ENCODE assay signal across 16 cellular contexts in the genomic region with DNA sequence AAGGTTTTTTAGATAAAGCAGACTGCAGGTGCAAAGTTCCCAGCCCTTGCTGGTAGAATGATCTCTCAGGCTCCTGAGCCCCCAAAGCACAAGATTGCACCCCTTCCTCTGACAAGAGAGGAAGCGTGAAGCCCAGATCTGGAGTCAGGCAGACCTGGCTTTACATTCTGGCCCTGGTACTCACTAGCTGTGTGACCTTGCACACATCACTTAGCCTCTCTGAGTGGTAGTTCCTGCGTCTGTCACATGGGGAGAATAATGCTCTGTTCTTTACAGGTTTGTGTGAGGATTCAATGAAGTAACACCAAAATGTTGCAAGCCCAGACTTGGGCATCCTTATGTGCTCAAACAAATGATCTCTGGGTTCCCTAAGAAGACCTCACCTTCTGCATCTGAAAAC.
A peak's percentile ranks its signal among the peaks of the same experiment; 100 is the strongest.
DNase-seq lines count a peak whose midpoint lies in the region; ATAC-seq and TF ChIP-seq lines count a peak whose summit lies in the region.
"Had no signal": no experiment of that assay in that cellular context is flagged by ENCODE, and none has a peak within 500 bp of the region (broad histone marks: within the 10 kb centered on the region; RNA-seq: fewer than 3 reads in every experiment).

No MANE protein-coding gene starts in this region.

- H3K27ac ChIP-seq in heart right ventricle (peak overlapping the region in 7 of 10 donors; percentile 87 to 97 (median 96)), coronary artery (peak overlapping the region; percentile 91 to 98), upper lobe of left lung (peak overlapping the region; percentile 92 to 96 (median 95))
- H3K27ac ChIP-seq: KMS-11 had no signal

- H3K4me1 Mint-ChIP-seq in nephron: peaks cover 41% of the 10 kb centered on the region

- H3K36me3 ChIP-seq in heart right ventricle (peaks cover 0 to 9% (median 0%) of the 10 kb centered on the region in 9 donors), upper lobe of left lung (no peaks in the 10 kb centered on the region)
- H3K36me3 ChIP-seq: spleen had no signal

- peak overlapping the region; percentile 60 to 87 (median 82) for H3K27ac Mint-ChIP-seq in nephron
- H3K27ac Mint-ChIP-seq: activated CD8-positive, alpha-beta T cell treated with anti-CD3 and anti-CD28 coated beads for 36 hours had no signal

- no peaks in the 10 kb centered on the region for H3K36me3 Mint-ChIP-seq in nephron (ENCODE audit: low read depth)

- intact Hi-C loops in heart right ventricle (cut with DNase I): loop anchor here in 2 of 10 donors (1.0 to 5.0 kb wide), 3 partner anchors 40 to 141 kb away; a partner anchor contains a TSS
- intact Hi-C loops in left cardiac atrium (cut with DNase I): loop anchor here in 1 of 2 donors (10.0 kb wide), 1 partner anchor 139 kb away; a partner anchor contains a TSS
- intact Hi-C loops in lower leg skin (cut with DNase I; ENCODE audit: low total_unique reads): no loop called here

- peak overlapping the region; percentile 53 to 81 (median 79) for H3K4me3 Mint-ChIP-seq in nephron
- H3K4me3 Mint-ChIP-seq: activated CD8-positive, alpha-beta T cell treated with anti-CD3 and anti-CD28 coated beads for 36 hours had no signal

- WGBS in heart right ventricle, 2 donors: 0 to 94% methylated on average over 2 of the region's 2 CpGs
- WGBS in upper lobe of left lung, 2 donors: 71 to 85% methylated on average over 1 to 2 of the region's 2 CpGs
- 82 to 86% methylated on average over 2 of the region's 2 CpGs for WGBS in lower leg skin, 2 donors

- TF ChIP-seq CTCF in heart right ventricle (IDR thresholded peaks at IDR 0.05) (no peak), coronary artery (IDR thresholded peaks at IDR 0.05) (no peak), nephron (IDR thresholded peaks at IDR 0.05; ENCODE audit: unreplicated experiment in 3 of 3) (no peak), upper lobe of left lung (IDR thresholded peaks at IDR 0.05) (no peak), lower leg skin (IDR thresholded peaks at IDR 0.05) (no peak)

- ATAC-seq in heart right ventricle: no peak
- no peak for ATAC-seq in left cardiac atrium
- no peak for ATAC-seq in upper lobe of left lung (ENCODE audit: low FRiP score in 2 of 2)
- ATAC-seq: activated CD8-positive, alpha-beta T cell treated with anti-CD3 and anti-CD28 coated beads for 36 hours had no signal

- H3K4me1 ChIP-seq in heart right ventricle: peaks cover 13 to 57% (median 42%) of the 10 kb centered on the region in 9 donors
- H3K4me1 ChIP-seq in upper lobe of left lung: peaks cover 30 to 47% (median 36%) of the 10 kb centered on the region in 4 donors

- H3K9me3 Mint-ChIP-seq in nephron: no peaks in the 10 kb centered on the region
- H3K9me3 Mint-ChIP-seq: activated CD8-positive, alpha-beta T cell treated with anti-CD3 and anti-CD28 coated beads for 36 hours; naive thymus-derived CD8-positive, alpha-beta T cell had no signal

- no peak for TF ChIP-seq EP300 in upper lobe of left lung (IDR thresholded peaks at IDR 0.05)

- H3K9me3 ChIP-seq in heart right ventricle: no peaks in the 10 kb centered on the region
- no peaks in the 10 kb centered on the region for H3K9me3 ChIP-seq in upper lobe of left lung
- H3K9me3 ChIP-seq: spleen had no signal

- TF ChIP-seq POLR2A in upper lobe of left lung (IDR thresholded peaks at IDR 0.05) (no peak), lower leg skin (IDR thresholded peaks at IDR 0.05) (no peak)

- H3K4me3 ChIP-seq in heart right ventricle: peak overlapping the region in 4 of 10 donors; percentile 34 to 62 (median 54)
- peak overlapping the region; percentile 71 for H3K4me3 ChIP-seq in coronary artery
- peak overlapping the region in 1 of 4 donors; percentile 45 for H3K4me3 ChIP-seq in upper lobe of left lung
- H3K4me3 ChIP-seq in lower leg skin (ENCODE audit: low read depth, poor library complexity, severe bottlenecking): no peak overlapping the region

- H3K27me3 Mint-ChIP-seq in nephron (ENCODE audit: low read depth): peaks cover 26% of the 10 kb centered on the region

- no peaks in the 10 kb centered on the region for H3K27me3 ChIP-seq in heart right ventricle
- H3K27me3 ChIP-seq in upper lobe of left lung: no peaks in the 10 kb centered on the region

- no peak for DNase-seq in heart right ventricle
- no peak for DNase-seq in left cardiac atrium
- no peak for DNase-seq in coronary artery (ENCODE audit: low spot score)
- no peak for DNase-seq in upper lobe of left lung
- DNase-seq in NCI-H748 (lab: John Stamatoyannopoulos, UW; ENCODE audit: unreplicated experiment): no peak
- no peak for DNase-seq in stimulated activated CD4-positive, alpha-beta T cell treated with anti-CD3 and anti-CD28 coated beads, Interleukin-12 subunit alpha, Interleukin-12 subunit beta, amount 100 ng/mL, for 4 hours
- no peak for DNase-seq in lower leg skin (ENCODE audit: low spot score in 2 of 2)
- DNase-seq: activated CD8-positive, alpha-beta T cell treated with anti-CD3 and anti-CD28 coated beads for 36 hours; activated gamma-delta T cell; DMS153; naive thymus-derived CD8-positive, alpha-beta T cell; NCI-H1436 treated with DMSO at 0.1 percent for 48 hours; NCI-H524 treated with DMSO at 0.1 percent for 48 hours had no signal
